In the genomic region with DNA sequence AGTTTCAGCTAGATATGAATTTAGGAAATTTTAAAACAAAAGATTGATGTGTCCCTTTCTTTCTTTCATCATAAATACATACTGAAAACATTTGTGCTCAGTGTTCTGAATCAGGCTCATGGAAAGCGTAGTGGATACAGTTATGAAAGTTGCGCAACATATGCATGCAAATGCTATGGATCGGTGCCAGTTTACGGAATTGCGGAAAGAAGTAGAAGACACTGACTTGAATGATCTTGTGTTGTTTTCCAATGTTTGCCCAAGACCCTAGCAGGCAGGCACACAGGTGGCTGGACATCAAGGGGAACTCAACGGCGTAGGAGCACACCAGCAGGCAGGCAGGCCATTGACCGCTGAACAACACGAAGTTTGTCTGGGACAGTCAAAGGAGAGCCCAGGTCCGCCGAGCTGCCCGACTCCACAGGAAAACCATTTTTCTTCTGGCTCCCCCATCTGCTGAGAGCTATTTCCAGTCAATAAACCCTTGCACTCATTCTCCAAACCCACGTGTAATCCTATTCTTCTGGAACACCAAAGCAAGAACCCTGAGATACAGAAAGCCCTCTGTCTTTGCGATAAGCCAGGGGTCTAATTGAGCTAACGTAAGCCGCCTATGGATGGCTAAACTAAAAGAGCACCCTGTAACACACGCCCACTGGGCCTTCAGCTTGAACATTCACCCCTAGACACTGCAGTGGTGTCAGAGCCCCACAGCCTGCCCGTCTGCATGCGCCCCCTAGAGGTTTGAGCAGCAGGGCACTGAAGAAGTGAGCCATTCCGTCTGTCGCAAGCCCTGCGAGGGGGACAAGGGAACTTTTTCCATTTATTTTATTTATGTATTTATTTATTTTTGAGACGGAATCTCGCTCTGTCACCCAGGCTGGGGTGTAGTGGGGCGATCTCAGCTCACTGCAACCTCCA, we compare ENCODE assay signal across 14 cellular contexts. TPM values are rescaled to one million over a fixed set of nuclear protein-coding genes. Genes with fewer than 3 reads are reported as not detected.
DNase-seq lines count a peak whose midpoint lies in the region; TF ChIP-seq lines count a peak whose summit lies in the region.
"Had no signal": no experiment of that assay in that cellular context is flagged by ENCODE, and none has a peak within 500 bp of the region (broad histone marks: within the 10 kb centered on the region; RNA-seq: fewer than 3 reads in every experiment).

No MANE protein-coding gene starts in this region.

- H3K23ac ChIP-seq in mesendoderm (ENCODE audit: low read length) = no peak overlapping the region

- H3K36me3 ChIP-seq in Caco-2 (ENCODE audit: control insufficient read depth, insufficient read depth, low read length) (no peaks in the 10 kb centered on the region), H7 (replicated peaks; ENCODE audit: control insufficient read depth, insufficient read depth, low read length) (no peaks in the 10 kb centered on the region), SU-DHL-6 (ENCODE audit: low read length) (no peaks in the 10 kb centered on the region), mesendoderm (ENCODE audit: control insufficient read depth, insufficient read depth, low read length) (no peaks in the 10 kb centered on the region), Peyer's patch (no peaks in the 10 kb centered on the region)
- H3K36me3 ChIP-seq: tibial artery had no signal

- no peak overlapping the region for H2BK120ac ChIP-seq in mesendoderm (ENCODE audit: low read depth, low read length)

- TF ChIP-seq POLR2A in Peyer's patch (IDR thresholded peaks at IDR 0.05) = no peak

- H4K5ac ChIP-seq in mesendoderm (ENCODE audit: low read length) = no peak overlapping the region

- H3K4me3 ChIP-seq in Caco-2 (ENCODE audit: low read depth, low read length) = no peak overlapping the region
- H3K4me3 ChIP-seq in H7 (ENCODE audit: insufficient read depth, low read depth, low read length) = no peak overlapping the region
- no peak overlapping the region for H3K4me3 ChIP-seq in SU-DHL-6 (ENCODE audit: insufficient read depth, low read length, poor library complexity, severe bottlenecking)
- H3K4me3 ChIP-seq in mesendoderm (ENCODE audit: low read length) = no peak overlapping the region
- no peak overlapping the region for H3K4me3 ChIP-seq in Peyer's patch
- H3K4me3 ChIP-seq: skin epidermis, tibial artery had no signal

- H2AK5ac ChIP-seq in mesendoderm (ENCODE audit: low read length) = peak overlapping the region; percentile 45

- H3K4me1 Mint-ChIP-seq in Caco-2 (ENCODE audit: low read depth, unreplicated experiment) = peaks cover 24% of the 10 kb centered on the region

- H2BK15ac ChIP-seq in mesendoderm (replicated peaks; ENCODE audit: low read depth) = no peak overlapping the region

- intact Hi-C loops in Caco-2 (cut with micrococcal nuclease; ENCODE audit: unreplicated experiment) = no loop called here

- H3K79me1 ChIP-seq in mesendoderm (ENCODE audit: low read length) = no peaks in the 10 kb centered on the region

- H3F3A ChIP-seq in SU-DHL-6 (ENCODE audit: insufficient read depth) = peaks cover 32% of the 10 kb centered on the region

- H3K4me2 ChIP-seq in SU-DHL-6 (ENCODE audit: low read depth, low read length, poor library complexity, severe bottlenecking) (no peak overlapping the region), mesendoderm (ENCODE audit: low read length) (no peak overlapping the region)

- POLR2A ChIA-PET in Caco-2 (lab: Charles Lee) = no interaction called here

- no peaks in the 10 kb centered on the region for H3K36me3 Mint-ChIP-seq in Caco-2 (ENCODE audit: insufficient read depth, unreplicated experiment)

- H3K4ac ChIP-seq in mesendoderm (ENCODE audit: low read depth, low read length) = no peak overlapping the region

- no peak overlapping the region for H3K27ac Mint-ChIP-seq in Caco-2 (ENCODE audit: unreplicated experiment)

- H3K4me3 Mint-ChIP-seq in Caco-2 (ENCODE audit: unreplicated experiment) = no peak overlapping the region

- no TSS peak for BruUV-seq in Caco-2 (replicated peaks; lab: Mats Ljungman, UMichigan)

- no peak overlapping the region for H3K9ac ChIP-seq in SU-DHL-6 (ENCODE audit: low read length)
- H3K9ac ChIP-seq in mesendoderm (ENCODE audit: low read length) = no peak overlapping the region

- H3K27ac ChIP-seq in SU-DHL-6 (ENCODE audit: low read depth, low read length) (no peak overlapping the region), mesendoderm (ENCODE audit: low read depth, low read length) (no peak overlapping the region), Peyer's patch (no peak overlapping the region)
- H3K27ac ChIP-seq: skin epidermis, tibial artery had no signal

- H3K4me1 ChIP-seq in Caco-2 = peaks cover 24% of the 10 kb centered on the region
- peaks cover 11% of the 10 kb centered on the region for H3K4me1 ChIP-seq in mesendoderm (ENCODE audit: control insufficient read depth, low read depth, low read length)
- H3K4me1 ChIP-seq in Peyer's patch = peaks cover 4 to 54% (median 18%) of the 10 kb centered on the region in 4 donors

- no peak overlapping the region for H3K56ac ChIP-seq in mesendoderm (ENCODE audit: low read length)

- no peak overlapping the region for H3K18ac ChIP-seq in mesendoderm (ENCODE audit: low read length)

- H3K27me3 ChIP-seq in Caco-2 (replicated peaks; ENCODE audit: control insufficient read depth, insufficient read depth, low read length) (no peaks in the 10 kb centered on the region), H7 (ENCODE audit: control insufficient read depth, insufficient read depth, low read length) (no peaks in the 10 kb centered on the region), SU-DHL-6 (ENCODE audit: low read length) (no peaks in the 10 kb centered on the region), mesendoderm (ENCODE audit: insufficient read depth, low read length, poor library complexity) (no peaks in the 10 kb centered on the region), Peyer's patch (no peaks in the 10 kb centered on the region)
- H3K27me3 ChIP-seq: tibial artery had no signal

- no peak overlapping the region for H2BK5ac ChIP-seq in mesendoderm (ENCODE audit: low read length)

- no peak overlapping the region for H4K8ac ChIP-seq in mesendoderm (ENCODE audit: low read depth, low read length)

- H3K9me3 ChIP-seq in Caco-2 (no peaks in the 10 kb centered on the region), SU-DHL-6 (ENCODE audit: insufficient read depth, low read length) (no peaks in the 10 kb centered on the region), Peyer's patch (no peaks in the 10 kb centered on the region)
- H3K9me3 ChIP-seq: tibial artery had no signal

- H4K20me1 ChIP-seq in SU-DHL-6 (ENCODE audit: low read depth, low read length) = no peaks in the 10 kb centered on the region

- CTCF ChIA-PET in Caco-2 (lab: Charles Lee) = interaction anchor here (0.6 to 1.2 kb wide), 2 partner anchors 32 to 314 kb away, joined by 3 read pairs; no protein-coding TSS in a partner anchor

- no peak for DNase-seq in Caco-2
- peak; percentile 17 for DNase-seq in H7
- peak; percentile 30 for DNase-seq in mesendoderm
- no peak for DNase-seq in Peyer's patch
- no peak for DNase-seq in NCI-H1417 (lab: John Stamatoyannopoulos, UW)
- DNase-seq in NK-92 (lab: John Stamatoyannopoulos, UW; ENCODE audit: unreplicated experiment) = no peak
- DNase-seq: effector memory CD4-positive, alpha-beta T cell; glutamatergic neuron; NCI-H2107; Right ventricle myocardium superior; tibial artery had no signal

- TF ChIP-seq CTCF in Caco-2 (IDR thresholded peaks at IDR 0.05; ENCODE audit: insufficient read depth in 1 of 2, low read depth in 1 of 2, low read length in 1 of 2, severe bottlenecking in 1 of 2, unreplicated experiment in 1 of 2) (peak; percentile 13 to 34), SU-DHL-6 (IDR thresholded peaks at IDR 0.05; ENCODE audit: insufficient read depth, low read length, poor library complexity, severe bottlenecking) (peak; percentile 38), Peyer's patch (IDR thresholded peaks at IDR 0.05) (no peak)

- no peaks in the 10 kb centered on the region for H3K79me2 ChIP-seq in SU-DHL-6 (ENCODE audit: insufficient read depth, low read length)
- no peaks in the 10 kb centered on the region for H3K79me2 ChIP-seq in mesendoderm (ENCODE audit: control insufficient read depth, insufficient read depth, low read length)

- no peak overlapping the region for H2AFZ ChIP-seq in SU-DHL-6 (ENCODE audit: low read depth, low read length, severe bottlenecking)

- H3K9me2 ChIP-seq in SU-DHL-6 (replicated peaks; ENCODE audit: insufficient read depth, low read length) = no peaks in the 10 kb centered on the region

- whole genome bisulfite sequencing in mesendoderm (ENCODE audit: extremely low coverage, insufficient coverage, low lambda C conversion rate) = no CpG with 5 or more reads among the region's 25 CpGs

- no peaks in the 10 kb centered on the region for H3K9me3 Mint-ChIP-seq in Caco-2 (ENCODE audit: unreplicated experiment)

- no peaks in the 10 kb centered on the region for H3K27me3 Mint-ChIP-seq in Caco-2 (ENCODE audit: insufficient read depth, unreplicated experiment)

RNA-seq across cellular contexts. Expression of a gene that starts 7.4 kb away (rescaled TPM):
- total RNA-seq in Caco-2 (2022) = 1.4 and 2.2 TPM in 2 replicates
- total RNA-seq in H7 (2014; rRNA removed; shearing (Covaris generic)) = 0.18 and 0.52 TPM in 2 replicates
- 0.06 TPM for polyA plus RNA-seq in mesendoderm (2013, experiment 1 of 2)
- 0.06 TPM for polyA plus RNA-seq in mesendoderm (2013, experiment 2 of 2)
- total RNA-seq in Peyer's patch = 100 to 1,000 TPM in 2 of 4 donors, 10 to 100 TPM in 2; 33.8 to 160 (median 92.3) TPM
- polyA plus RNA-seq: neural cell had no signal

RNA-seq across cellular contexts. Expression of a gene that starts 37.1 kb away (rescaled TPM):
- total RNA-seq in Caco-2 (2022) (52.7 and 53.5 TPM in 2 replicates), Peyer's patch (10 to 100 TPM; 30.5 to 88.8 (median 60.8) TPM)
- 28.8 and 33.6 TPM in 2 replicates for total RNA-seq in H7 (2014; rRNA removed; shearing (Covaris generic))
- 24.1 TPM for polyA plus RNA-seq in mesendoderm (2013, experiment 1 of 2)
- 23.9 TPM for polyA plus RNA-seq in mesendoderm (2013, experiment 2 of 2)

Comparison
In these comparisons a context has a peak if more than half of its experiments do, and no peak if none do; other contexts are left out.
1. DNase-seq: peak in H7 (single experiment) and mesendoderm (single experiment); none in Caco-2 (0 of 2), Peyer's patch (0 of 3), NCI-H1417 (0 of 3) and NK-92 (single experiment).
2. CTCF ChIP-seq: peak in Caco-2 (2 of 2) and SU-DHL-6 (single experiment); none in Peyer's patch (0 of 6).
3. RNA of a gene that starts 7.4 kb away (total RNA-seq): 33.8 to 160 TPM in Peyer's patch; 1.4 to 2.2 TPM in Caco-2 and 0.18 to 0.52 TPM in H7; every median in the first group is over 10 times any median in the second.